30 cellular contexts compared by ENCODE assay signal in genomic region chr2:241244368-241244767, GRCh38.
"Had no signal": no experiment of that assay in that cellular context is flagged by ENCODE, and none has a peak within 500 bp of the region (broad histone marks: within the 10 kb centered on the region; RNA-seq: fewer than 3 reads in every experiment).

No MANE protein-coding gene starts in this region.

- FAIRE-seq: K562 had no signal

- H3K27me3 Mint-ChIP-seq: activated CD4-positive, alpha-beta T cell treated with anti-CD3 and anti-CD28 coated beads, Interleukin-2, amount 10 ng/mL, durations not matched to agents 24 days and 14 days; activated naive CD8-positive, alpha-beta T cell; activated naive CD8-positive, alpha-beta T cell treated with anti-CD3 and anti-CD28 coated beads, Interleukin-2, amount 50 U/mL, for 24 hours had no signal

- DNase-seq: activated CD4-positive, alpha-beta T cell treated with anti-CD3 and anti-CD28 coated beads, Interleukin-2, amount 10 ng/mL, durations not matched to agents 24 days and 14 days; activated CD4-positive, alpha-beta T cell treated with anti-CD3 and anti-CD28 coated beads, Interleukin-2, amount 50 U/mL, for 48 hours; activated CD4-positive, CD25-positive, alpha-beta regulatory T cell; activated CD8-positive, alpha-beta T cell treated with anti-CD3 and anti-CD28 coated beads, Interleukin-2, amount 10 ng/mL, durations not matched to agents 7 days and 5 days; activated gamma-delta T cell; activated naive CD8-positive, alpha-beta T cell treated with anti-CD3 and anti-CD28 coated beads, Interleukin-2, amount 50 U/mL, for 24 hours; activated T-cell treated with anti-CD3 and anti-CD28 coated beads, Interleukin-2, amount 50 U/mL, for 4 hours; anterior cingulate cortex; brain microvascular endothelial cell; MG63; NCI-H1048; NCI-H1105 treated with DMSO at 0.1 percent for 48 hours; NCI-H1436; NCI-H1694; NCI-H1930; NCI-H2081 treated with DMSO at 0.1 percent for 48 hours; NCI-H226; NCI-H446 treated with DMSO at 0.1 percent for 48 hours; NCI-H524; NCI-H69; SHP77; SJCRH30; T1000; WERI-Rb-1 had no signal

- ATAC-seq: activated CD8-positive, alpha-beta T cell treated with anti-CD3 and anti-CD28 coated beads, Interleukin-2, amount 10 ng/mL, durations not matched to agents 7 days and 5 days; activated naive CD8-positive, alpha-beta T cell treated with anti-CD3 and anti-CD28 coated beads, Interleukin-2, amount 50 U/mL, for 24 hours; activated T-cell treated with anti-CD3 and anti-CD28 coated beads, Interleukin-2, amount 50 U/mL, for 4 hours; K562; Panc1 had no signal

- H3K9me3 ChIP-seq: MG63, SJCRH30 had no signal

- H3K4me3 ChIP-seq: cardiac muscle cell, K562, MG63, SJCRH30, SK-N-MC had no signal

- H3K27ac Mint-ChIP-seq: activated CD4-positive, alpha-beta T cell treated with anti-CD3 and anti-CD28 coated beads, Interleukin-2, amount 10 ng/mL, durations not matched to agents 24 days and 14 days; activated CD8-positive, alpha-beta T cell treated with anti-CD3 and anti-CD28 coated beads, Interleukin-2, amount 10 ng/mL, durations not matched to agents 7 days and 5 days; activated naive CD8-positive, alpha-beta T cell; activated naive CD8-positive, alpha-beta T cell treated with anti-CD3 and anti-CD28 coated beads, Interleukin-2, amount 50 U/mL, for 24 hours; activated T-helper 2 cell treated with anti-CD3 and anti-CD28 coated beads, Interferon-gamma antibody, Interleukin-2, Interleukin-4, amounts not matched to agents 10 μg/mL and 5 μg/mL and 100 μg/mL, durations not matched to agents 14 hours and 24 hours and 36 hours had no signal

- H3K4me3 Mint-ChIP-seq: activated CD4-positive, alpha-beta T cell treated with anti-CD3 and anti-CD28 coated beads, Interleukin-2, amount 10 ng/mL, durations not matched to agents 24 days and 14 days; activated CD8-positive, alpha-beta T cell treated with anti-CD3 and anti-CD28 coated beads, Interleukin-2, amount 10 ng/mL, durations not matched to agents 7 days and 5 days; activated naive CD8-positive, alpha-beta T cell; activated naive CD8-positive, alpha-beta T cell treated with anti-CD3 and anti-CD28 coated beads, Interleukin-2, amount 50 U/mL, for 24 hours; activated T-cell treated with anti-CD3 and anti-CD28 coated beads, Interleukin-2, amount 50 U/mL, for 4 hours had no signal

- H3K27me3 ChIP-seq: brain microvascular endothelial cell, cardiac muscle cell, MG63, SJCRH30 had no signal

- H3K27ac ChIP-seq: brain microvascular endothelial cell, cardiac muscle cell, SJCRH30, SK-N-MC, WERI-Rb-1 had no signal

- H3K4me1 ChIP-seq: SJCRH30 had no signal

- H3K9me3 Mint-ChIP-seq: activated CD4-positive, alpha-beta T cell treated with anti-CD3 and anti-CD28 coated beads, Interleukin-2, amount 10 ng/mL, durations not matched to agents 24 days and 14 days; activated naive CD8-positive, alpha-beta T cell treated with anti-CD3 and anti-CD28 coated beads, Interleukin-2, amount 50 U/mL, for 24 hours; activated T-cell treated with anti-CD3 and anti-CD28 coated beads, Interleukin-2, amount 50 U/mL, for 4 hours; activated T-helper 2 cell treated with anti-CD3 and anti-CD28 coated beads, Interferon-gamma antibody, Interleukin-2, Interleukin-4, amounts not matched to agents 10 μg/mL and 5 μg/mL and 100 μg/mL, durations not matched to agents 14 hours and 24 hours and 36 hours had no signal

- H3K4me1 Mint-ChIP-seq: activated CD4-positive, alpha-beta T cell treated with anti-CD3 and anti-CD28 coated beads, Interleukin-2, amount 10 ng/mL, durations not matched to agents 24 days and 14 days; activated naive CD8-positive, alpha-beta T cell treated with anti-CD3 and anti-CD28 coated beads, Interleukin-2, amount 50 U/mL, for 24 hours had no signal
